11 cellular contexts compared by ENCODE assay signal in genomic region chr2:173239644-173240043, GRCh38.
DNase-seq lines count a peak whose midpoint lies in the region; ATAC-seq lines count a peak whose summit lies in the region.
"Had no signal": no experiment of that assay in that cellular context is flagged by ENCODE, and none has a peak within 500 bp of the region (broad histone marks: within the 10 kb centered on the region; RNA-seq: fewer than 3 reads in every experiment).

No MANE protein-coding gene starts in this region.

- H3K9me3 Mint-ChIP-seq in activated naive CD8-positive, alpha-beta T cell treated with anti-CD3 and anti-CD28 coated beads for 36 hours: no peaks in the 10 kb centered on the region

- peaks cover 7% of the 10 kb centered on the region for H3K27me3 Mint-ChIP-seq in activated naive CD8-positive, alpha-beta T cell treated with anti-CD3 and anti-CD28 coated beads for 36 hours

- peaks cover 4% of the 10 kb centered on the region for H3K4me1 Mint-ChIP-seq in activated naive CD8-positive, alpha-beta T cell treated with anti-CD3 and anti-CD28 coated beads for 36 hours

- ATAC-seq in GM18867 (IDR thresholded peaks at IDR 0.05; ENCODE audit: unreplicated experiment): peak; percentile 98
- peak; percentile 98 for ATAC-seq in GM21360 (IDR thresholded peaks at IDR 0.05; ENCODE audit: unreplicated experiment)
- peak; percentile 98 for ATAC-seq in HG03064 (IDR thresholded peaks at IDR 0.05; ENCODE audit: low read depth, unreplicated experiment)

- H3K36me3 Mint-ChIP-seq in activated naive CD8-positive, alpha-beta T cell treated with anti-CD3 and anti-CD28 coated beads for 36 hours: no peaks in the 10 kb centered on the region

- H3K4me3 Mint-ChIP-seq in activated naive CD8-positive, alpha-beta T cell treated with anti-CD3 and anti-CD28 coated beads for 36 hours: no peak overlapping the region
- H3K4me3 Mint-ChIP-seq: neural progenitor cell had no signal

- DNase-seq in activated naive CD8-positive, alpha-beta T cell treated with anti-CD3 and anti-CD28 coated beads for 36 hours: peak; percentile 29
- no peak for DNase-seq in germinal center (ENCODE audit: low spot score)
- no peak for DNase-seq in NCI-H524 (lab: John Stamatoyannopoulos, UW)
- DNase-seq in NAMALWA (ENCODE audit: low spot score): no peak
- DNase-seq: activated effector memory CD4-positive, alpha-beta T cell treated with Interleukin-2 at 50 U/mL for 16 hours; DND-41; NCI-H187 treated with DMSO at 0.1 percent for 48 hours had no signal

- no peak overlapping the region for H3K27ac Mint-ChIP-seq in activated naive CD8-positive, alpha-beta T cell treated with anti-CD3 and anti-CD28 coated beads for 36 hours
- H3K27ac Mint-ChIP-seq: neural progenitor cell had no signal
